39 cellular contexts compared by ENCODE assay signal in the genomic region with DNA sequence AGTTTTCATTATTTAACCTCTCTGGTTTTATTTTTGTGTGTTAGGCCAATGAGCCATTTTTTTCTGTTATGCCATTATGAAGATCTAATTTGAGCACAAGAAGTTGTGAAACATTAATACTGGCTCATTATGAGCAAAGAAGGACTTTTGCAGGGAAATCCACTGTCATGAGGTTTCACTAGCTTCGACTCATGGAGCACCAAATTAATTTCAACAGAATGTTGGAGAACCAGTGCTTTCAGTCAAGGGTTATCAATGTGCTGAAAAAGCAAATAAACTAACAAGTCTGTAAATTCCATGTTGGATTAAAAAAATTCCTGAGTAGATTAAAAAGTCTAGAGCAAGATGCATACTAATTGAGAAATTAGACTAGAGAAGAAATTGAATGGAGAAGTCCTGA.
"Had no signal": no experiment of that assay in that cellular context is flagged by ENCODE, and none has a peak within 500 bp of the region (broad histone marks: within the 10 kb centered on the region; RNA-seq: fewer than 3 reads in every experiment).

No MANE protein-coding gene starts in this region.

- H3K27ac ChIP-seq: adrenal gland, ascending aorta, body of pancreas, brain microvascular endothelial cell, breast epithelium, cardiac muscle cell had no signal

- H3K27me3 Mint-ChIP-seq: activated naive CD4-positive, alpha-beta T cell treated with anti-CD3 and anti-CD28 coated beads, Interleukin-2, amount 10 ng/mL, durations not matched to agents 7 days and 5 days; activated naive CD4-positive, alpha-beta T cell treated with anti-CD3 and anti-CD28 coated beads, Interleukin-2, amount 50 U/mL, for 24 hours; activated naive CD8-positive, alpha-beta T cell; activated naive CD8-positive, alpha-beta T cell treated with anti-CD3 and anti-CD28 coated beads for 36 hours; activated naive CD8-positive, alpha-beta T cell treated with anti-CD3 and anti-CD28 coated beads, Interleukin-2, amount 10 ng/mL, durations not matched to agents 7 days and 5 days; activated naive CD8-positive, alpha-beta T cell treated with anti-CD3 and anti-CD28 coated beads, Interleukin-2, amount 50 U/mL, for 24 hours; activated T-cell treated with anti-CD3 and anti-CD28 coated beads, Interleukin-2, amount 50 U/mL, for 24 hours; activated T-helper 17 cell treated with anti-CD3 and anti-CD28 coated beads, Interleukin-2, amount 50 U/mL, for 72 hours; brain; central memory CD8-positive, alpha-beta T cell had no signal

- ATAC-seq: activated naive CD4-positive, alpha-beta T cell treated with anti-CD3 and anti-CD28 coated beads, Interleukin-2, amount 50 U/mL, for 72 hours; activated naive CD8-positive, alpha-beta T cell treated with anti-CD3 and anti-CD28 coated beads, Interleukin-2, amount 50 U/mL, for 24 hours; activated T-cell treated with anti-CD3 and anti-CD28 coated beads, Interleukin-2, amount 50 U/mL, for 4 hours; activated T-cell treated with anti-CD3 and anti-CD28 coated beads, Interleukin-2, amount 50 U/mL, for 72 hours; activated T-helper 17 cell treated with anti-CD3 and anti-CD28 coated beads, Interleukin-2, amount 50 U/mL, for 72 hours; body of pancreas had no signal

- DNase-seq: activated effector memory CD4-positive, alpha-beta T cell treated with anti-CD3 and anti-CD28 coated beads, Interleukin-2, amount 50 U/mL, for 16 hours; activated effector memory CD4-positive, alpha-beta T cell treated with Interleukin-2 at 50 U/mL for 16 hours; activated gamma-delta T cell; activated gamma-delta T cell treated with Interleukin-2 at 50 U/mL for 16 hours; activated naive CD4-positive, alpha-beta T cell; activated naive CD4-positive, alpha-beta T cell treated with anti-CD3 and anti-CD28 coated beads for 36 hours; activated naive CD4-positive, alpha-beta T cell treated with anti-CD3 and anti-CD28 coated beads, Interleukin-2, amount 10 ng/mL, durations not matched to agents 7 days and 5 days; activated naive CD4-positive, alpha-beta T cell treated with anti-CD3 and anti-CD28 coated beads, Interleukin-2, amount 50 U/mL, for 16 hours; activated naive CD4-positive, alpha-beta T cell treated with Interleukin-2 at 50 U/mL for 16 hours; activated naive CD8-positive, alpha-beta T cell treated with anti-CD3 and anti-CD28 coated beads for 36 hours; activated naive CD8-positive, alpha-beta T cell treated with anti-CD3 and anti-CD28 coated beads, Interleukin-2, amount 10 ng/mL, durations not matched to agents 7 days and 5 days; activated naive CD8-positive, alpha-beta T cell treated with anti-CD3 and anti-CD28 coated beads, Interleukin-2, amount 50 U/mL, for 24 hours; activated T-cell treated with anti-CD3 and anti-CD28 coated beads for 4 hours; activated T-cell treated with anti-CD3 and anti-CD28 coated beads, Interleukin-2, amount 50 U/mL, for 1 hour; activated T-cell treated with anti-CD3 and anti-CD28 coated beads, Interleukin-2, amount 50 U/mL, for 24 hours; activated T-cell treated with anti-CD3 and anti-CD28 coated beads, Interleukin-2, amount 50 U/mL, for 4 hours; activated T-cell treated with anti-CD3 and anti-CD28 coated beads, Interleukin-2, amount 50 U/mL, for 48 hours; activated T-cell treated with anti-CD3 and anti-CD28 coated beads, Interleukin-2, amount 50 U/mL, for 72 hours; adrenal gland; amniotic stem cell; amygdala; anterior cingulate cortex; aorta; body of pancreas; brain microvascular endothelial cell; caudate nucleus; central memory CD4-positive, alpha-beta T cell; cerebellar nuclear complex had no signal

- H3K4me3 Mint-ChIP-seq: activated naive CD4-positive, alpha-beta T cell treated with anti-CD3 and anti-CD28 coated beads for 36 hours; activated naive CD4-positive, alpha-beta T cell treated with anti-CD3 and anti-CD28 coated beads, Interleukin-2, amount 10 ng/mL, durations not matched to agents 7 days and 5 days; activated naive CD4-positive, alpha-beta T cell treated with anti-CD3 and anti-CD28 coated beads, Interleukin-2, amount 50 U/mL, for 24 hours; activated naive CD8-positive, alpha-beta T cell; activated naive CD8-positive, alpha-beta T cell treated with anti-CD3 and anti-CD28 coated beads for 36 hours; activated naive CD8-positive, alpha-beta T cell treated with anti-CD3 and anti-CD28 coated beads, Interleukin-2, amount 10 ng/mL, durations not matched to agents 7 days and 5 days; activated naive CD8-positive, alpha-beta T cell treated with anti-CD3 and anti-CD28 coated beads, Interleukin-2, amount 50 U/mL, for 24 hours; activated T-cell treated with anti-CD3 and anti-CD28 coated beads, Interleukin-2, amount 50 U/mL, for 24 hours; activated T-cell treated with anti-CD3 and anti-CD28 coated beads, Interleukin-2, amount 50 U/mL, for 4 hours; activated T-cell treated with anti-CD3 and anti-CD28 coated beads, Interleukin-2, amount 50 U/mL, for 72 hours; activated T-helper 1 cell treated with anti-CD3 and anti-CD28 coated beads, Interleukin-12 subunit alpha, Interleukin-12 subunit beta, Interleukin-2, Interleukin-4 antibody, amounts not matched to agents 30 ng/mL and 10 ng/mL and 1 ng/mL, durations not matched to agents 14 hours and 24 hours and 36 hours; activated T-helper 17 cell treated with anti-CD3 and anti-CD28 coated beads, Interleukin-2, amount 50 U/mL, for 72 hours; brain; central memory CD8-positive, alpha-beta T cell had no signal

- H3K4me3 ChIP-seq: adrenal gland, ascending aorta, body of pancreas, breast epithelium, cardiac muscle cell had no signal

- H3K36me3 Mint-ChIP-seq: activated naive CD4-positive, alpha-beta T cell treated with anti-CD3 and anti-CD28 coated beads, Interleukin-2, amount 10 ng/mL, durations not matched to agents 7 days and 5 days; activated naive CD4-positive, alpha-beta T cell treated with anti-CD3 and anti-CD28 coated beads, Interleukin-2, amount 50 U/mL, for 72 hours; activated naive CD8-positive, alpha-beta T cell; activated naive CD8-positive, alpha-beta T cell treated with anti-CD3 and anti-CD28 coated beads for 36 hours; brain had no signal

- H3K36me3 ChIP-seq: adrenal gland, ascending aorta, brain microvascular endothelial cell, breast epithelium, cardiac muscle cell had no signal

- H3K4me1 Mint-ChIP-seq: activated naive CD4-positive, alpha-beta T cell treated with anti-CD3 and anti-CD28 coated beads, Interleukin-2, amount 10 ng/mL, durations not matched to agents 7 days and 5 days; activated naive CD4-positive, alpha-beta T cell treated with anti-CD3 and anti-CD28 coated beads, Interleukin-2, amount 50 U/mL, for 24 hours; activated naive CD8-positive, alpha-beta T cell treated with anti-CD3 and anti-CD28 coated beads for 36 hours; activated naive CD8-positive, alpha-beta T cell treated with anti-CD3 and anti-CD28 coated beads, Interleukin-2, amount 10 ng/mL, durations not matched to agents 7 days and 5 days; activated naive CD8-positive, alpha-beta T cell treated with anti-CD3 and anti-CD28 coated beads, Interleukin-2, amount 50 U/mL, for 24 hours; activated T-helper 17 cell treated with anti-CD3 and anti-CD28 coated beads, Interleukin-2, amount 50 U/mL, for 72 hours; brain; central memory CD8-positive, alpha-beta T cell had no signal

- H3K27ac Mint-ChIP-seq: activated naive CD4-positive, alpha-beta T cell treated with anti-CD3 and anti-CD28 coated beads for 36 hours; activated naive CD4-positive, alpha-beta T cell treated with anti-CD3 and anti-CD28 coated beads, Interleukin-2, amount 10 ng/mL, durations not matched to agents 7 days and 5 days; activated naive CD4-positive, alpha-beta T cell treated with anti-CD3 and anti-CD28 coated beads, Interleukin-2, amount 50 U/mL, for 24 hours; activated naive CD4-positive, alpha-beta T cell treated with anti-CD3 and anti-CD28 coated beads, Interleukin-2, amount 50 U/mL, for 72 hours; activated naive CD8-positive, alpha-beta T cell; activated naive CD8-positive, alpha-beta T cell treated with anti-CD3 and anti-CD28 coated beads for 36 hours; activated naive CD8-positive, alpha-beta T cell treated with anti-CD3 and anti-CD28 coated beads, Interleukin-2, amount 10 ng/mL, durations not matched to agents 7 days and 5 days; activated naive CD8-positive, alpha-beta T cell treated with anti-CD3 and anti-CD28 coated beads, Interleukin-2, amount 50 U/mL, for 24 hours; activated T-cell treated with anti-CD3 and anti-CD28 coated beads, Interleukin-2, amount 50 U/mL, for 24 hours; activated T-cell treated with anti-CD3 and anti-CD28 coated beads, Interleukin-2, amount 50 U/mL, for 72 hours; activated T-helper 1 cell treated with anti-CD3 and anti-CD28 coated beads, Interleukin-12 subunit alpha, Interleukin-12 subunit beta, Interleukin-2, Interleukin-4 antibody, amounts not matched to agents 30 ng/mL and 10 ng/mL and 1 ng/mL, durations not matched to agents 14 hours and 24 hours and 36 hours; activated T-helper 17 cell treated with anti-CD3 and anti-CD28 coated beads, Interleukin-2, amount 50 U/mL, for 72 hours; activated T-helper 2 cell treated with anti-CD3 and anti-CD28 coated beads, Interferon-gamma antibody, Interleukin-2, Interleukin-4, amounts not matched to agents 10 μg/mL and 5 μg/mL and 100 μg/mL, durations not matched to agents 14 hours and 24 hours and 36 hours had no signal

- H3K9me3 ChIP-seq: adrenal gland, ascending aorta, body of pancreas, breast epithelium had no signal
